1 cellular context compared by ENCODE assay signal in the genomic region with DNA sequence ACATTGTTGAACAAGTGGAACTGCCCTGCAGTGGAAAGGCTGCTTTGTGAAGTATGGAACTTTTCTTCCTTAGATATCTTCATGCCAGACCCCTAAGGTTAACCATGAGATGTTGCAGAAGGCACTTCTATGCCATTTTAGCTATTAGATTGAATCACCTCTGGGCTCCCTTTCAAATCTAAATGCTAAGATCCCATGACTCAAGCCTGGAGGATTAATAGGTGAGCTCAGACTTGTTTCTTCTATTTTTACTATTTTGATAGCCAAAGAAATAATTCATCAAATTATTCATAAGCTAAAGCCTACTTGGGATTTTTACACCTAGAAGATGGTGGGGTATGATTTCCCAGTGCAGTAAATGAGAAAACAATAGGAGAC.
TF ChIP-seq lines count a peak whose summit lies in the region.

No MANE protein-coding gene starts in this region.

TF ChIP-seq in HepG2, 621 proteins besides CTCF, POLR2A, EP300 and RAD21:
- TF ChIP-seq ZBTB3 (CRISPR knock-in tag; IDR thresholded peaks at IDR 0.05; ENCODE audit: borderline replicate concordance, low read depth): no peak
- TF ChIP-seq, protein P1, sequence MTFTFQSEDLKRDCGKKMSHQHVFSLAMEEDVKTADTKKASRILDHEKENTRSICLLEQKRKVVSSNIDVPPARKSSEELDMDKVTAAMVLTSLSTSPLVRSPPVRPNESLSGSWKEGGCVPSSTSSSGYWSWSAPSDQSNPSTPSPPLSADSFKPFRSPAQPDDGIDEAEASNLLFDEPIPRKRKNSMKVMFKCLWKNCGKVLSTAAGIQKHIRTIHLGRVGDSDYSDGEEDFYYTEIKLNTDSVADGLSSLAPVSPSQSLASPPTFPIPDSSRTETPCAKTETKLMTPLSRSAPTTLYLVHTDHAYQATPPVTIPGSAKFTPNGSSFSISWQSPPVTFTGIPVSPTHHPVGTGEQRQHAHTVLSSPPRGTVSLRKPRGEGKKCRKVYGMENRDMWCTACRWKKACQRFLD (CRISPR knock-in tag; IDR thresholded peaks at IDR 0.05; ENCODE audit: borderline replicate concordance): no peak
